Comparison of ENCODE assay signal across 16 cellular contexts in genomic region chr10:523925-524324, GRCh38.
DNase-seq lines count a peak whose midpoint lies in the region; ATAC-seq and TF ChIP-seq lines count a peak whose summit lies in the region.
"Had no signal": no experiment of that assay in that cellular context is flagged by ENCODE, and none has a peak within 500 bp of the region (broad histone marks: within the 10 kb centered on the region; RNA-seq: fewer than 3 reads in every experiment).

No MANE protein-coding gene starts in this region.

- no peaks in the 10 kb centered on the region for H3K79me2 ChIP-seq in SU-DHL-6 (ENCODE audit: insufficient read depth, low read length)

- peak; percentile 22 for DNase-seq in natural killer cell treated with Interleukin-12 subunit alpha and Interleukin-12 subunit beta and Interleukin-15 and Interleukin-18, amount 100 ng/mL, for 72 hours (ENCODE audit: low spot score)
- no peak for DNase-seq in natural killer cell
- no peak for DNase-seq in neuronal stem cell (ENCODE audit: low spot score)
- DNase-seq in upper lobe of right lung: peak; percentile 44
- DNase-seq in NCI-H2029 treated with DMSO at 0.1 percent for 48 hours (lab: John Stamatoyannopoulos, UW): no peak
- DNase-seq: ACHN; C1 segment of cervical spinal cord; Calu3; CD4-positive, alpha-beta T cell; DMS 273 treated with DMSO at 0.1 percent for 48 hours; GOT3; HCEC 1CT; IMR-90 had no signal

- no peak for ATAC-seq in natural killer cell treated with Interleukin-12 subunit alpha and Interleukin-12 subunit beta and Interleukin-15 and Interleukin-18, amount 100 ng/mL, for 72 hours
- ATAC-seq in natural killer cell (no peak), upper lobe of right lung (peak; percentile 9), HG02610 (IDR thresholded peaks at IDR 0.05; ENCODE audit: unreplicated experiment) (no peak), GM19397 (IDR thresholded peaks at IDR 0.05; ENCODE audit: unreplicated experiment) (no peak)

- H3K4me3 ChIP-seq in SU-DHL-6 (ENCODE audit: insufficient read depth, low read length, poor library complexity, severe bottlenecking): no peak overlapping the region
- no peak overlapping the region for H3K4me3 ChIP-seq in neuronal stem cell (ENCODE audit: low read length in 2 of 2)
- no peak overlapping the region for H3K4me3 ChIP-seq in upper lobe of right lung

- TF ChIP-seq CTCF in natural killer cell (IDR thresholded peaks at IDR 0.05): no peak
- TF ChIP-seq CTCF in SU-DHL-6 (IDR thresholded peaks at IDR 0.05; ENCODE audit: insufficient read depth, low read length, poor library complexity, severe bottlenecking): no peak
- no peak for TF ChIP-seq CTCF in upper lobe of right lung (IDR thresholded peaks at IDR 0.05)

- H2AFZ ChIP-seq in SU-DHL-6 (ENCODE audit: low read depth, low read length, severe bottlenecking): no peak overlapping the region
- no peak overlapping the region for H2AFZ ChIP-seq in neuronal stem cell (ENCODE audit: low read length)

- H3K27ac ChIP-seq in SU-DHL-6 (ENCODE audit: low read depth, low read length): peak overlapping the region; percentile 87
- H3K27ac ChIP-seq in neuronal stem cell (replicated peaks; ENCODE audit: low read length): no peak overlapping the region
- H3K27ac ChIP-seq in upper lobe of right lung: no peak overlapping the region

- H3K14ac ChIP-seq in neuronal stem cell (ENCODE audit: low read length): no peak overlapping the region

- peaks cover 27 to 48% of the 10 kb centered on the region in 2 donors for H3K27me3 Mint-ChIP-seq in natural killer cell treated with Interleukin-12 subunit alpha and Interleukin-12 subunit beta and Interleukin-15 and Interleukin-18, amount 100 ng/mL, for 72 hours
- H3K27me3 Mint-ChIP-seq in natural killer cell (ENCODE audit: low read depth in 2 of 2): peaks cover 16 to 32% of the 10 kb centered on the region in 2 donors

- no peak overlapping the region for H2BK15ac ChIP-seq in neuronal stem cell (ENCODE audit: low read length)

- H3K79me1 ChIP-seq in neuronal stem cell (ENCODE audit: low read depth, low read length): peaks cover 11% of the 10 kb centered on the region

- WGBS in neuronal stem cell (ENCODE audit: extremely low coverage in 2 of 2, insufficient read length in 2 of 2, insufficient replicate concordance in 1 of 2), 2 donors: no CpG with 5 or more reads among the region's 8 CpGs

- no peaks in the 10 kb centered on the region for H3K36me3 Mint-ChIP-seq in natural killer cell treated with Interleukin-12 subunit alpha and Interleukin-12 subunit beta and Interleukin-15 and Interleukin-18, amount 100 ng/mL, for 72 hours
- no peaks in the 10 kb centered on the region for H3K36me3 Mint-ChIP-seq in natural killer cell

- no peak overlapping the region for H3K27ac Mint-ChIP-seq in natural killer cell treated with Interleukin-12 subunit alpha and Interleukin-12 subunit beta and Interleukin-15 and Interleukin-18, amount 100 ng/mL, for 72 hours
- H3K27ac Mint-ChIP-seq in natural killer cell: no peak overlapping the region
- H3K27ac Mint-ChIP-seq: CD4-positive, alpha-beta T cell had no signal

- no peak overlapping the region for H2BK12ac ChIP-seq in neuronal stem cell (ENCODE audit: low read length)

- H3K27me3 ChIP-seq in SU-DHL-6 (ENCODE audit: low read length): no peaks in the 10 kb centered on the region
- no peaks in the 10 kb centered on the region for H3K27me3 ChIP-seq in neuronal stem cell (ENCODE audit: control insufficient read depth in 3 of 3, insufficient read depth in 3 of 3, low read depth in 1 of 3, low read length in 3 of 3)
- no peaks in the 10 kb centered on the region for H3K27me3 ChIP-seq in upper lobe of right lung

- H3K36me3 ChIP-seq in SU-DHL-6 (ENCODE audit: low read length): no peaks in the 10 kb centered on the region
- H3K36me3 ChIP-seq in neuronal stem cell (replicated peaks in 1 of 2; ENCODE audit: control insufficient read depth in 2 of 2, insufficient read depth in 2 of 2, low read length in 2 of 2): peaks cover 0 to 9% of the 10 kb centered on the region in 2 donors
- no peaks in the 10 kb centered on the region for H3K36me3 ChIP-seq in upper lobe of right lung

- peak overlapping the region; percentile 46 for H3K18ac ChIP-seq in neuronal stem cell (ENCODE audit: low read length)

- peaks cover 61% of the 10 kb centered on the region for H3F3A ChIP-seq in SU-DHL-6 (ENCODE audit: insufficient read depth)

- H2AK5ac ChIP-seq in neuronal stem cell (ENCODE audit: low read depth, low read length): no peak overlapping the region

- H3K4me2 ChIP-seq in SU-DHL-6 (ENCODE audit: low read depth, low read length, poor library complexity, severe bottlenecking) (peak overlapping the region; percentile 63), neuronal stem cell (ENCODE audit: insufficient read depth, low read length, poor library complexity, severe bottlenecking) (no peak overlapping the region)

- no peaks in the 10 kb centered on the region for H4K20me1 ChIP-seq in SU-DHL-6 (ENCODE audit: low read depth, low read length)

- H3K9me3 Mint-ChIP-seq in natural killer cell treated with Interleukin-12 subunit alpha and Interleukin-12 subunit beta and Interleukin-15 and Interleukin-18, amount 100 ng/mL, for 72 hours: no peaks in the 10 kb centered on the region
- H3K9me3 Mint-ChIP-seq in natural killer cell: no peaks in the 10 kb centered on the region
- H3K9me3 Mint-ChIP-seq: CD4-positive, alpha-beta T cell had no signal

- H3K4me1 Mint-ChIP-seq in natural killer cell treated with Interleukin-12 subunit alpha and Interleukin-12 subunit beta and Interleukin-15 and Interleukin-18, amount 100 ng/mL, for 72 hours (ENCODE audit: low read depth in 2 of 2): no peaks in the 10 kb centered on the region
- no peaks in the 10 kb centered on the region for H3K4me1 Mint-ChIP-seq in natural killer cell

- H4K91ac ChIP-seq in neuronal stem cell (ENCODE audit: low read depth, low read length, poor library complexity): no peak overlapping the region

- H2BK120ac ChIP-seq in neuronal stem cell (ENCODE audit: low read depth, low read length): no peak overlapping the region

- H3K4ac ChIP-seq in neuronal stem cell (ENCODE audit: low read length): no peak overlapping the region

- no peaks in the 10 kb centered on the region for H3K9me3 ChIP-seq in SU-DHL-6 (ENCODE audit: insufficient read depth, low read length)
- no peaks in the 10 kb centered on the region for H3K9me3 ChIP-seq in neuronal stem cell (replicated peaks in 1 of 2; ENCODE audit: control insufficient read depth in 2 of 2, insufficient read depth in 1 of 2, low read depth in 1 of 2, low read length in 2 of 2)
- H3K9me3 ChIP-seq in upper lobe of right lung: no peaks in the 10 kb centered on the region

- H3K4me1 ChIP-seq in neuronal stem cell (ENCODE audit: control insufficient read depth in 2 of 2, insufficient read depth in 1 of 2, low read depth in 1 of 2, low read length in 2 of 2): peaks cover 10 to 12% of the 10 kb centered on the region in 2 donors
- no peaks in the 10 kb centered on the region for H3K4me1 ChIP-seq in upper lobe of right lung

- no peak overlapping the region for H4K8ac ChIP-seq in neuronal stem cell (ENCODE audit: low read depth, low read length)

- H3K9me2 ChIP-seq in SU-DHL-6 (replicated peaks; ENCODE audit: insufficient read depth, low read length): no peaks in the 10 kb centered on the region

- intact Hi-C loops in natural killer cell (cut with micrococcal nuclease): no loop called here
- intact Hi-C loops in upper lobe of right lung (cut with DNase I): no loop called here

- no peak overlapping the region for H3K23ac ChIP-seq in neuronal stem cell (ENCODE audit: low read depth, low read length, poor library complexity)

- H2BK5ac ChIP-seq in neuronal stem cell (ENCODE audit: low read length): no peak overlapping the region

- peak overlapping the region; percentile 42 for H3K9ac ChIP-seq in SU-DHL-6 (ENCODE audit: low read length)
- no peak overlapping the region for H3K9ac ChIP-seq in neuronal stem cell (ENCODE audit: low read depth, low read length, poor library complexity)

- H3K4me3 Mint-ChIP-seq in natural killer cell treated with Interleukin-12 subunit alpha and Interleukin-12 subunit beta and Interleukin-15 and Interleukin-18, amount 100 ng/mL, for 72 hours: no peak overlapping the region
- no peak overlapping the region for H3K4me3 Mint-ChIP-seq in natural killer cell
- H3K4me3 Mint-ChIP-seq: CD4-positive, alpha-beta T cell had no signal

Comparison
In these comparisons a context has a peak if more than half of its experiments do, and no peak if none do; other contexts are left out.
1. DNase-seq: peak in natural killer cell treated with Interleukin-12 subunit alpha and Interleukin-12 subunit beta and Interleukin-15 and Interleukin-18, amount 100 ng/mL, for 72 hours (single experiment) and upper lobe of right lung (single experiment); none in natural killer cell (single experiment), neuronal stem cell (single experiment) and NCI-H2029 treated with DMSO at 0.1 percent for 48 hours (single experiment).